1 cellular context compared by ENCODE assay signal in genomic region chr5:1681955-1682354, GRCh38.
TF ChIP-seq lines count a peak whose summit lies in the region.

No MANE protein-coding gene starts in this region.

TF ChIP-seq in WTC11, 78 proteins besides CTCF, POLR2A, EP300 and RAD21 (continued from another document):
- TF ChIP-seq E2F4 (CRISPR knock-in tag; IDR thresholded peaks at IDR 0.05; ENCODE audit: borderline replicate concordance, low read depth) (no peak), KAT7 (CRISPR knock-in tag; IDR thresholded peaks at IDR 0.05; ENCODE audit: borderline replicate concordance) (no peak), OVOL2 (CRISPR knock-in tag; IDR thresholded peaks at IDR 0.05; ENCODE audit: borderline replicate concordance) (no peak), STAT6 (CRISPR knock-in tag; conservative IDR thresholded peaks at IDR 0.05; ENCODE audit: low read depth) (no peak), NR1H2 (CRISPR knock-in tag; IDR thresholded peaks at IDR 0.05) (no peak), AFF4 (CRISPR knock-in tag; IDR thresholded peaks at IDR 0.05; ENCODE audit: borderline replicate concordance) (no peak), NFE2L1 (CRISPR knock-in tag; IDR thresholded peaks at IDR 0.05) (no peak), TP53 (CRISPR knock-in tag; IDR thresholded peaks at IDR 0.05) (no peak), USF1 (CRISPR knock-in tag; IDR thresholded peaks at IDR 0.05) (no peak), PRRX2 (CRISPR knock-in tag; IDR thresholded peaks at IDR 0.05) (no peak), SOX15 (CRISPR knock-in tag; IDR thresholded peaks at IDR 0.05) (no peak), ZNF138 (CRISPR knock-in tag; conservative IDR thresholded peaks at IDR 0.05) (no peak)
- TF ChIP-seq, protein P1, sequence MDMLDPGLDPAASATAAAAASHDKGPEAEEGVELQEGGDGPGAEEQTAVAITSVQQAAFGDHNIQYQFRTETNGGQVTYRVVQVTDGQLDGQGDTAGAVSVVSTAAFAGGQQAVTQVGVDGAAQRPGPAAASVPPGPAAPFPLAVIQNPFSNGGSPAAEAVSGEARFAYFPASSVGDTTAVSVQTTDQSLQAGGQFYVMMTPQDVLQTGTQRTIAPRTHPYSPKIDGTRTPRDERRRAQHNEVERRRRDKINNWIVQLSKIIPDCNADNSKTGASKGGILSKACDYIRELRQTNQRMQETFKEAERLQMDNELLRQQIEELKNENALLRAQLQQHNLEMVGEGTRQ (CRISPR knock-in tag; IDR thresholded peaks at IDR 0.05): no peak
- TF ChIP-seq, protein P2, sequence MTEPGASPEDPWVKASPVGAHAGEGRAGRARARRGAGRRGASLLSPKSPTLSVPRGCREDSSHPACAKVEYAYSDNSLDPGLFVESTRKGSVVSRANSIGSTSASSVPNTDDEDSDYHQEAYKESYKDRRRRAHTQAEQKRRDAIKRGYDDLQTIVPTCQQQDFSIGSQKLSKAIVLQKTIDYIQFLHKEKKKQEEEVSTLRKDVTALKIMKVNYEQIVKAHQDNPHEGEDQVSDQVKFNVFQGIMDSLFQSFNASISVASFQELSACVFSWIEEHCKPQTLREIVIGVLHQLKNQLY (CRISPR knock-in tag; IDR thresholded peaks at IDR 0.05): no peak
- TF ChIP-seq, protein P3, sequence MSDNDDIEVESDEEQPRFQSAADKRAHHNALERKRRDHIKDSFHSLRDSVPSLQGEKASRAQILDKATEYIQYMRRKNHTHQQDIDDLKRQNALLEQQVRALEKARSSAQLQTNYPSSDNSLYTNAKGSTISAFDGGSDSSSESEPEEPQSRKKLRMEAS (CRISPR knock-in tag; IDR thresholded peaks at IDR 0.05): no peak
